ENCODE assay signal across 12 cellular contexts in the genomic region with DNA sequence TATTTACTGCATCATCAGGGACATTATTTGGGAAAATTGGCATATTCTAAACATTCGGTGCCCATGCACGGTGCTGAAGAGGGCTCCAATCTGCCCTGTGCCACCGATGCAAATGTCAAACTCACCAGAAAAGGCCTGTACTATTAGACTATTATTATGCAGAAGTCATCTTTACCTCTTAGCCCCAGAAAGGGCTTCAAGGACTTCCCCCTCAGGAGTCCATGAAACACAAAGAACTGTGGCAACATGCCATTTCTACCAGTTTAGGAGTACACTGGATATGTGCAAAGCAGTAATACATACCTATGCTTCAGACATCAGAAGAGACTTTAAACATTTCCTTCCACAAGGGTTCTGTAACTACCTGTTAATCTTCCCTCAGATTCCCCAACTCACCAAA. TPM values are rescaled to one million over a fixed set of nuclear protein-coding genes. Genes with fewer than 3 reads are reported as not detected.
DNase-seq lines count a peak whose midpoint lies in the region; ATAC-seq, FAIRE-seq and TF ChIP-seq lines count a peak whose summit lies in the region.
"Had no signal": no experiment of that assay in that cellular context is flagged by ENCODE, and none has a peak within 500 bp of the region (broad histone marks: within the 10 kb centered on the region; RNA-seq: fewer than 3 reads in every experiment).

No MANE protein-coding gene starts in this region.

- WGBS in H1 (ENCODE audit: extremely low coverage in 1 of 2, insufficient coverage in 1 of 2, insufficient read length in 1 of 2, insufficient replicate concordance in 2 of 2, low coverage in 1 of 2, low lambda C conversion rate in 2 of 2, missing lambda C conversion rate in 1 of 2), 2 experiments, result 73% methylated on average over 3 of the region's 3 CpGs; no CpG with 5 or more reads in 1 of the 2 experiments
- WGBS in heart left ventricle, 4 donors, result 42 to 61% (median 54%) methylated on average over 3 of the region's 3 CpGs

- H2BK120ac ChIP-seq in H1 (replicated peaks; ENCODE audit: low read depth, low read length), result no peak overlapping the region

- H4K20me1 ChIP-seq in H1 (replicated peaks in 1 of 2; ENCODE audit: control insufficient read depth in 1 of 2, insufficient read depth in 2 of 2, low read length in 2 of 2), result peaks cover 56 to 59% of the 10 kb centered on the region in 2 experiments

- H2BK15ac ChIP-seq in H1 (ENCODE audit: low read length), result no peak overlapping the region

- H3K4me2 ChIP-seq in H1 (ENCODE audit: insufficient read depth in 1 of 2, low read depth in 2 of 2, low read length in 2 of 2), result peak overlapping the region; percentile 35 to 40; a peak in 2 of 4 replicates

- peaks cover 0 to 6% (median 2%) of the 10 kb centered on the region in 4 experiments; a peak in 4 of 8 replicates for H3K36me3 ChIP-seq in H1 (ENCODE audit: control insufficient read depth in 2 of 4, insufficient read depth in 4 of 4, low read length in 3 of 4)
- H3K36me3 ChIP-seq in heart left ventricle, result peaks cover 0 to 14% (median 9%) of the 10 kb centered on the region in 9 donors

- H3K56ac ChIP-seq in H1 (replicated peaks; ENCODE audit: insufficient read length, low read depth, low read length), result no peak overlapping the region

- POLR2A ChIA-PET in T-cell (lab: Charles Lee) (interaction anchor here in 1 of 2 donors (0.6 kb wide), 1 partner anchor 16 kb away, joined by 8 read pairs; no protein-coding TSS in a partner anchor), H1 (lab: Charles Lee; ENCODE audit: partially characterized antibody) (interaction anchor here (1.9 to 20.3 kb wide), 6 partner anchors 8 to 25 kb away, joined by 5 to 363 read pairs (median 16); a partner anchor contains a TSS)

- H2BK5ac ChIP-seq in H1 (ENCODE audit: low read depth, low read length), result no peak overlapping the region

- no peak overlapping the region for H2AK5ac ChIP-seq in H1 (ENCODE audit: low read depth, low read length)

- no peak overlapping the region for H2BK12ac ChIP-seq in H1 (ENCODE audit: low read depth, low read length)

- CTCF ChIA-PET in activated naive CD4-positive, alpha-beta T cell treated with anti-CD3 and anti-CD28 coated beads, Interleukin-2, amount 10 ng/mL, durations not matched to agents 7 days and 5 days (lab: Charles Lee), result interaction anchor here (0.9 to 7.3 kb wide), 6 partner anchors 10 to 55 kb away, joined by 3 to 58 read pairs (median 8); no protein-coding TSS in a partner anchor
- CTCF ChIA-PET in T-cell (lab: Charles Lee), result interaction anchor here (1.1 to 2.3 kb wide), 9 partner anchors 10 to 37 kb away, joined by 3 to 11 read pairs (median 5); no protein-coding TSS in a partner anchor
- CTCF ChIA-PET in H1 (lab: Charles Lee; ENCODE audit: partially characterized antibody), result interaction anchor here (0.6 to 6.0 kb wide), 7 partner anchors 9 to 315 kb away, joined by 3 to 58 read pairs (median 4); a partner anchor contains a TSS

- H3K4me3 ChIP-seq in H1 (ENCODE audit: extremely low read depth in 1 of 4, insufficient read depth in 2 of 4, low read depth in 3 of 4, low read length in 4 of 4) (no peak overlapping the region; a peak in 1 of 8 replicates), heart left ventricle (no peak overlapping the region)
- H3K4me3 ChIP-seq: cardiac muscle cell, SJSA1 had no signal

- H3K27me3 ChIP-seq in H1 (replicated peaks in 1 of 4; ENCODE audit: control insufficient read depth in 3 of 4, extremely low read depth in 1 of 4, insufficient read depth in 3 of 4, low read length in 3 of 4), result no peaks in the 10 kb centered on the region
- no peaks in the 10 kb centered on the region for H3K27me3 ChIP-seq in heart left ventricle
- H3K27me3 ChIP-seq: cardiac muscle cell, SJSA1 had no signal

- H3K4me1 Mint-ChIP-seq in activated naive CD4-positive, alpha-beta T cell treated with anti-CD3 and anti-CD28 coated beads, Interleukin-2, amount 10 ng/mL, durations not matched to agents 7 days and 5 days, result peaks cover 82% of the 10 kb centered on the region
- peaks cover 88 to 93% (median 91%) of the 10 kb centered on the region in 3 donors for H3K4me1 Mint-ChIP-seq in T-cell
- H3K4me1 Mint-ChIP-seq in stimulated activated naive CD8-positive, alpha-beta T cell treated with anti-CD3 and anti-CD28 coated beads, Interleukin-15, amount 100 ng/mL, for 72 hours, result peaks cover 92% of the 10 kb centered on the region

- H3K18ac ChIP-seq in H1 (ENCODE audit: extremely low read depth, low read length), result no peak overlapping the region

- peak overlapping the region; percentile 96 for H3K27ac Mint-ChIP-seq in activated naive CD4-positive, alpha-beta T cell treated with anti-CD3 and anti-CD28 coated beads, Interleukin-2, amount 10 ng/mL, durations not matched to agents 7 days and 5 days
- H3K27ac Mint-ChIP-seq in T-cell, result peak overlapping the region; percentile 89 to 92
- H3K27ac Mint-ChIP-seq in stimulated activated naive CD8-positive, alpha-beta T cell treated with anti-CD3 and anti-CD28 coated beads, Interleukin-15, amount 100 ng/mL, for 72 hours, result peak overlapping the region; percentile 75 to 93

- no peak overlapping the region for H3K14ac ChIP-seq in H1 (ENCODE audit: insufficient read length)

- H3K27ac ChIP-seq in H1 (ENCODE audit: low read depth, low read length) (no peak overlapping the region), heart left ventricle (no peak overlapping the region)
- H3K27ac ChIP-seq: cardiac muscle cell, SJSA1 had no signal

- H3K79me1 ChIP-seq in H1 (ENCODE audit: low read depth, low read length), result peaks cover 3% of the 10 kb centered on the region

- TF ChIP-seq CTCF in H1 (IDR thresholded peaks at IDR 0.05; ENCODE audit: control extremely low read depth in 1 of 3, insufficient read depth in 1 of 3, low read depth in 1 of 3, low read length in 3 of 3) (no peak), heart left ventricle (IDR thresholded peaks at IDR 0.05) (no peak), GM20000 (IDR thresholded peaks at IDR 0.05; ENCODE audit: extremely low read depth, missing control alignments) (no peak)

- H2AFZ ChIP-seq in H1 (ENCODE audit: low read length), result no peak overlapping the region

- TF ChIP-seq POLR2A in H1 (IDR thresholded peaks at IDR 0.05; ENCODE audit: control extremely low read depth in 1 of 2, low read depth in 2 of 2, low read length in 2 of 2) (no peak), heart left ventricle (IDR thresholded peaks at IDR 0.05) (no peak)

- no peaks in the 10 kb centered on the region for H3K23me2 ChIP-seq in H1 (ENCODE audit: low read depth, low read length)

- H3K9me3 ChIP-seq in H1 (ENCODE audit: insufficient read depth in 2 of 2, low read depth in 1 of 2, low read length in 1 of 2) (no peaks in the 10 kb centered on the region), heart left ventricle (no peaks in the 10 kb centered on the region)
- H3K9me3 ChIP-seq: SJSA1 had no signal

- H3K4ac ChIP-seq in H1 (replicated peaks; ENCODE audit: insufficient read length, low read depth, low read length), result no peak overlapping the region

- peaks cover 76 to 100% of the 10 kb centered on the region in 2 experiments for H3K79me2 ChIP-seq in H1 (ENCODE audit: control insufficient read depth in 1 of 2, insufficient read depth in 2 of 2, low read length in 2 of 2)

- peak overlapping the region; percentile 74 for H3K4me3 Mint-ChIP-seq in activated naive CD4-positive, alpha-beta T cell treated with anti-CD3 and anti-CD28 coated beads, Interleukin-2, amount 10 ng/mL, durations not matched to agents 7 days and 5 days
- H3K4me3 Mint-ChIP-seq in T-cell, result peak overlapping the region; percentile 74 to 84 (median 79)
- H3K4me3 Mint-ChIP-seq in stimulated activated naive CD8-positive, alpha-beta T cell treated with anti-CD3 and anti-CD28 coated beads, Interleukin-15, amount 100 ng/mL, for 72 hours, result peak overlapping the region; percentile 81 to 83

- H3K4me1 ChIP-seq in H1 (replicated peaks in 1 of 4; ENCODE audit: control insufficient read depth in 3 of 4, insufficient read depth in 4 of 4, low read length in 3 of 4) (peaks cover 17 to 46% (median 38%) of the 10 kb centered on the region in 4 experiments; a peak in 6 of 7 replicates), heart left ventricle (peaks cover 7 to 100% (median 89%) of the 10 kb centered on the region in 12 donors)

- peaks cover 23% of the 10 kb centered on the region for H3K36me3 Mint-ChIP-seq in activated naive CD4-positive, alpha-beta T cell treated with anti-CD3 and anti-CD28 coated beads, Interleukin-2, amount 10 ng/mL, durations not matched to agents 7 days and 5 days
- peaks cover 14% of the 10 kb centered on the region for H3K36me3 Mint-ChIP-seq in T-cell

- no peak overlapping the region for H2BK20ac ChIP-seq in H1 (ENCODE audit: low read length)

- no peaks in the 10 kb centered on the region for H3K9me3 Mint-ChIP-seq in activated naive CD4-positive, alpha-beta T cell treated with anti-CD3 and anti-CD28 coated beads, Interleukin-2, amount 10 ng/mL, durations not matched to agents 7 days and 5 days
- H3K9me3 Mint-ChIP-seq in T-cell, result no peaks in the 10 kb centered on the region
- H3K9me3 Mint-ChIP-seq in stimulated activated naive CD8-positive, alpha-beta T cell treated with anti-CD3 and anti-CD28 coated beads, Interleukin-15, amount 100 ng/mL, for 72 hours, result no peaks in the 10 kb centered on the region

- ATAC-seq in T-cell (replicated peaks in 1 of 4) (peak in 1 of 4 experiments; percentile 3), heart left ventricle (no peak)
- ATAC-seq in stimulated activated naive CD8-positive, alpha-beta T cell treated with anti-CD3 and anti-CD28 coated beads, Interleukin-15, amount 100 ng/mL, for 72 hours, result no peak

- TF ChIP-seq RAD21 in H1 (IDR thresholded peaks at IDR 0.05 in 1 of 2, conservative IDR thresholded peaks at IDR 0.05 in 1 of 2; ENCODE audit: low read depth in 2 of 2, low read length in 2 of 2), result no peak

- intact Hi-C loops in heart left ventricle (cut with DNase I), result no loop called here

- DNase-seq in activated naive CD4-positive, alpha-beta T cell treated with anti-CD3 and anti-CD28 coated beads, Interleukin-2, amount 10 ng/mL, durations not matched to agents 7 days and 5 days, result no peak
- DNase-seq in activated naive CD4-positive, alpha-beta T cell (lab: John Stamatoyannopoulos, UW), result no peak
- DNase-seq in T-cell (no peak), H1 (ENCODE audit: low read depth in 1 of 2, low spot score in 2 of 2) (no peak), heart left ventricle (no peak), GM20000 (ENCODE audit: low spot score) (no peak), RCC 7860 (ENCODE audit: low spot score) (no peak)
- no peak for DNase-seq in stimulated activated naive CD8-positive, alpha-beta T cell treated with anti-CD3 and anti-CD28 coated beads, Interleukin-15, amount 100 ng/mL, for 72 hours
- DNase-seq: NCI-H2107 had no signal

- H4K8ac ChIP-seq in H1 (ENCODE audit: extremely low read depth, insufficient read depth, low read length), result no peak overlapping the region

- no peak overlapping the region for H3K23ac ChIP-seq in H1 (ENCODE audit: insufficient read length)

- no peak for TF ChIP-seq EP300 in H1 (IDR thresholded peaks at IDR 0.05; ENCODE audit: borderline replicate concordance in 1 of 2, low read depth in 2 of 2, low read length in 2 of 2)

- H3K9ac ChIP-seq in H1 (replicated peaks in 1 of 4; ENCODE audit: extremely low read depth in 1 of 4, low read depth in 3 of 4, low read length in 3 of 4), result no peak overlapping the region; a peak in 1 of 7 replicates

- FAIRE-seq in H1 (lab: Jason Lieb, UNC), result no peak
- FAIRE-seq in RCC 7860 (lab: Jason Lieb, UNC), result no peak
- FAIRE-seq: keratinocyte had no signal

- H4K5ac ChIP-seq in H1 (ENCODE audit: insufficient read length, low read depth, low read length), result no peak overlapping the region

- H4K91ac ChIP-seq in H1 (replicated peaks; ENCODE audit: insufficient read length, low read length), result no peak overlapping the region

- H3K27me3 Mint-ChIP-seq in activated naive CD4-positive, alpha-beta T cell treated with anti-CD3 and anti-CD28 coated beads, Interleukin-2, amount 10 ng/mL, durations not matched to agents 7 days and 5 days, result no peaks in the 10 kb centered on the region
- H3K27me3 Mint-ChIP-seq in T-cell, result no peaks in the 10 kb centered on the region
- no peaks in the 10 kb centered on the region for H3K27me3 Mint-ChIP-seq in stimulated activated naive CD8-positive, alpha-beta T cell treated with anti-CD3 and anti-CD28 coated beads, Interleukin-15, amount 100 ng/mL, for 72 hours

RNA-seq across cellular contexts. Expression of a gene that starts 8.6 kb away (rescaled TPM):
- total RNA-seq in T-cell (100 to 1,000 TPM in 3 of 5 donors, 10 to 100 TPM in 2; 70.5 to 116 (median 113) TPM), heart left ventricle (10 to 100 TPM; 27.5 to 46.2 (median 38.9) TPM)
- 82.8 and 83.2 TPM in 2 replicates for total RNA-seq in H1 (2021; fragmentation: NEBNext Ultra II Directional; extraction: Animal tissue kit (Norgen Biotek cat#: 25700))
- polyA plus RNA-seq in H1 (2011; rRNA removed) (53.6 and 58.8 TPM in 2 replicates), heart left ventricle (10 to 100 TPM; 16.5 to 20.1 TPM)
- polyA plus RNA-seq in H1 (2011; cell fraction: cytosol; rRNA removed), result 66.3 TPM
- polyA plus RNA-seq in H1 (2011; cell fraction: nucleus; rRNA removed), result 116 TPM
- 47.3 to 53.1 TPM (median 49.3 TPM) in 4 replicates for polyA plus RNA-seq in H1 (2012, experiment 1 of 2)
- polyA plus RNA-seq in H1 (2012, experiment 2 of 2), result 13.9 TPM
- polyA plus RNA-seq in H1 (2013, experiment 1 of 2), result 63.3 TPM
- 61.2 TPM for polyA plus RNA-seq in H1 (2013, experiment 2 of 2)
- 46.3 and 51.4 TPM in 2 replicates for polyA minus RNA-seq in H1 (2011; rRNA and poly(A)+ RNA removed)
- 31.8 TPM for polyA minus RNA-seq in H1 (2011; cell fraction: cytosol; rRNA and poly(A)+ RNA removed)
- 65.1 TPM for polyA minus RNA-seq in H1 (2011; cell fraction: nucleus; rRNA and poly(A)+ RNA removed)

RNA-seq across cellular contexts. Expression of a gene that starts 20.2 kb away (rescaled TPM):
- total RNA-seq in T-cell, result 10 to 100 TPM; 33.1 to 43.4 (median 41.2) TPM
- total RNA-seq in H1 (2021; fragmentation: NEBNext Ultra II Directional; extraction: Animal tissue kit (Norgen Biotek cat#: 25700)), result 72.9 and 73.1 TPM in 2 replicates
- 39.7 and 40.7 TPM in 2 replicates for polyA plus RNA-seq in H1 (2011; rRNA removed)
- polyA plus RNA-seq in H1 (2011; cell fraction: cytosol; rRNA removed), result 44.1 TPM
- 33.3 TPM for polyA plus RNA-seq in H1 (2011; cell fraction: nucleus; rRNA removed)
- 43.9 to 48.5 TPM (median 46.8 TPM) in 4 replicates for polyA plus RNA-seq in H1 (2012, experiment 1 of 2)
- polyA plus RNA-seq in H1 (2012, experiment 2 of 2), result 28.5 TPM
- 46.0 TPM for polyA plus RNA-seq in H1 (2013, experiment 1 of 2)
- 45.2 TPM for polyA plus RNA-seq in H1 (2013, experiment 2 of 2)
- 51.3 and 52.9 TPM in 2 replicates for polyA minus RNA-seq in H1 (2011; rRNA and poly(A)+ RNA removed)
- polyA minus RNA-seq in H1 (2011; cell fraction: cytosol; rRNA and poly(A)+ RNA removed), result 29.9 TPM
- polyA minus RNA-seq in H1 (2011; cell fraction: nucleus; rRNA and poly(A)+ RNA removed), result 23.9 TPM
- total RNA-seq in heart left ventricle, result 10 to 100 TPM; 14.7 to 22.2 (median 16.3) TPM
- polyA plus RNA-seq in heart left ventricle, result 10 to 100 TPM in 1 of 2 donors, 1 to 10 TPM in 1; 6.2 to 15.8 TPM

RNA-seq across cellular contexts. Expression of a gene that starts 34.8 kb away (rescaled TPM):
- 1 to 10 TPM; 5.3 to 8.8 (median 8.3) TPM for total RNA-seq in T-cell
- total RNA-seq in H1 (2021; fragmentation: NEBNext Ultra II Directional; extraction: Animal tissue kit (Norgen Biotek cat#: 25700)), result 31.1 and 35.2 TPM in 2 replicates
- 23.5 and 39.6 TPM in 2 replicates for polyA plus RNA-seq in H1 (2011; rRNA removed)
- polyA plus RNA-seq in H1 (2011; cell fraction: cytosol; rRNA removed), result 26.0 TPM
- polyA plus RNA-seq in H1 (2011; cell fraction: nucleus; rRNA removed), result 178 TPM
- polyA plus RNA-seq in H1 (2012, experiment 1 of 2), result 15.9 to 29.2 TPM (median 25.3 TPM) in 4 replicates
- 17.4 TPM for polyA plus RNA-seq in H1 (2012, experiment 2 of 2)
- polyA plus RNA-seq in H1 (2013, experiment 1 of 2), result 44.3 TPM
- polyA plus RNA-seq in H1 (2013, experiment 2 of 2), result 44.7 TPM
- polyA minus RNA-seq in H1 (2011; rRNA and poly(A)+ RNA removed), result 6.0 and 6.5 TPM in 2 replicates
- polyA minus RNA-seq in H1 (2011; cell fraction: cytosol; rRNA and poly(A)+ RNA removed), result 10.4 TPM
- 14.7 TPM for polyA minus RNA-seq in H1 (2011; cell fraction: nucleus; rRNA and poly(A)+ RNA removed)
- total RNA-seq in heart left ventricle, result 1 to 10 TPM in 3 of 9 donors, under 1 TPM in 6; 0.16 to 6.6 (median 0.67) TPM
- polyA plus RNA-seq in heart left ventricle, result 1 to 10 TPM; 1.7 to 2.6 TPM
- total RNA-seq: SJSA1 had no signal
- polyA plus RNA-seq: keratinocyte had no signal

RNA-seq across cellular contexts. Expression of a gene that starts 56.1 kb away (rescaled TPM):
- 10 to 100 TPM in 2 of 5 donors, 1 to 10 TPM in 3; 5.0 to 12.7 (median 8.5) TPM for total RNA-seq in T-cell
- 15.0 and 15.6 TPM in 2 replicates for total RNA-seq in H1 (2021; fragmentation: NEBNext Ultra II Directional; extraction: Animal tissue kit (Norgen Biotek cat#: 25700))
- polyA plus RNA-seq in H1 (2011; rRNA removed), result 4.4 and 6.2 TPM in 2 replicates
- 8.6 TPM for polyA plus RNA-seq in H1 (2011; cell fraction: cytosol; rRNA removed)
- 8.7 TPM for polyA plus RNA-seq in H1 (2011; cell fraction: nucleus; rRNA removed)
- 9.0 to 10.3 TPM (median 10.0 TPM) in 4 replicates for polyA plus RNA-seq in H1 (2012, experiment 1 of 2)
- 4.7 TPM for polyA plus RNA-seq in H1 (2012, experiment 2 of 2)
- 10.2 TPM for polyA plus RNA-seq in H1 (2013, experiment 1 of 2)
- 9.9 TPM for polyA plus RNA-seq in H1 (2013, experiment 2 of 2)
- 5.1 and 5.4 TPM in 2 replicates for polyA minus RNA-seq in H1 (2011; rRNA and poly(A)+ RNA removed)
- 6.5 TPM for polyA minus RNA-seq in H1 (2011; cell fraction: cytosol; rRNA and poly(A)+ RNA removed)
- 7.9 TPM for polyA minus RNA-seq in H1 (2011; cell fraction: nucleus; rRNA and poly(A)+ RNA removed)
- total RNA-seq in heart left ventricle, result 1 to 10 TPM; 4.5 to 8.2 (median 6.1) TPM
- polyA plus RNA-seq in heart left ventricle, result 1 to 10 TPM; 2.5 to 3.7 TPM
